ENCODE assay signal across 1 cellular context in genomic region chr3:5188419-5189405, GRCh38.
TF ChIP-seq lines count a peak whose summit lies in the region.

No MANE protein-coding gene starts in this region.

TF ChIP-seq in K562, 482 proteins besides CTCF, POLR2A, EP300 and RAD21 (continued from another document and continues in another):
- TF ChIP-seq NR3C1 (CRISPR knock-in tag; IDR thresholded peaks at IDR 0.05) (no peak), THRA (IDR thresholded peaks at IDR 0.05) (no peak), KLF6 (CRISPR knock-in tag; IDR thresholded peaks at IDR 0.05; ENCODE audit: borderline replicate concordance) (no peak), ARID3A (IDR thresholded peaks at IDR 0.05; ENCODE audit: borderline replicate concordance, low read depth, low read length) (no peak), BCL6 (CRISPR knock-in tag; IDR thresholded peaks at IDR 0.05) (no peak), ZNF140 (CRISPR knock-in tag; IDR thresholded peaks at IDR 0.05) (no peak), ILF3 (IDR thresholded peaks at IDR 0.05; ENCODE audit: borderline replicate concordance) (no peak), ID3 (CRISPR knock-in tag; IDR thresholded peaks at IDR 0.05) (no peak), ID3 (tag; IDR thresholded peaks at IDR 0.05) (no peak), NR1H2 (CRISPR knock-in tag; IDR thresholded peaks at IDR 0.05) (no peak), TCFL5 (CRISPR knock-in tag; conservative IDR thresholded peaks at IDR 0.05) (no peak), HIVEP1 (CRISPR knock-in tag; IDR thresholded peaks at IDR 0.05) (0 out of 2 replicates have a peak, but pooled peaks have one; percentile 16), ZNF253 (CRISPR knock-in tag; conservative IDR thresholded peaks at IDR 0.05) (no peak), CHD2 (IDR thresholded peaks at IDR 0.05; ENCODE audit: low read depth, low read length) (no peak), PTTG1 (tag; IDR thresholded peaks at IDR 0.05; ENCODE audit: low read depth) (no peak), JUN (IDR thresholded peaks at IDR 0.05; ENCODE audit: borderline replicate concordance, low read depth, low read length) (no peak), JUN (CRISPR knock-in tag; IDR thresholded peaks at IDR 0.05; ENCODE audit: borderline replicate concordance) (0 out of 2 replicates have a peak, but pooled peaks have one; percentile 21), ASH1L (IDR thresholded peaks at IDR 0.05; ENCODE audit: borderline replicate concordance, low read depth, partially characterized antibody) (no peak), MCM2 (IDR thresholded peaks at IDR 0.05; ENCODE audit: low read depth) (no peak), NFYB (IDR thresholded peaks at IDR 0.05; ENCODE audit: extremely low read depth, insufficient read length) (no peak), NUFIP1 (IDR thresholded peaks at IDR 0.05; ENCODE audit: partially characterized antibody) (no peak), POLR2AphosphoS5 (IDR thresholded peaks at IDR 0.05; ENCODE audit: control insufficient read depth, insufficient read depth, low read depth, low read length) (0 out of 2 replicates have a peak, but pooled peaks have one; percentile 15), CSDE1 (IDR thresholded peaks at IDR 0.05) (no peak), SRSF9 (IDR thresholded peaks at IDR 0.05; ENCODE audit: borderline replicate concordance, low read depth, low read length) (no peak), SRSF3 (IDR thresholded peaks at IDR 0.05; ENCODE audit: insufficient read depth, low read length) (no peak), CBFA2T2 (conservative IDR thresholded peaks at IDR 0.05) (no peak), BHLHE40 (IDR thresholded peaks at IDR 0.05; ENCODE audit: low read length) (no peak), ZFP30 (CRISPR knock-in tag; IDR thresholded peaks at IDR 0.05; ENCODE audit: borderline replicate concordance) (no peak), ZNF12 (CRISPR knock-in tag; IDR thresholded peaks at IDR 0.05) (no peak), HDAC3 (IDR thresholded peaks at IDR 0.05; ENCODE audit: borderline replicate concordance, partially characterized antibody) (no peak), SIX5 (IDR thresholded peaks at IDR 0.05; ENCODE audit: borderline replicate concordance in 1 of 2, insufficient read depth in 1 of 2, low read depth in 1 of 2, low read length in 2 of 2) (no peak), TAL1 (IDR thresholded peaks at IDR 0.05) (no peak), MEIS2 (IDR thresholded peaks at IDR 0.05; ENCODE audit: partially characterized antibody) (no peak), BDP1 (IDR thresholded peaks at IDR 0.05; ENCODE audit: insufficient read depth, insufficient read length) (no peak), ZNF551 (CRISPR knock-in tag; IDR thresholded peaks at IDR 0.05) (no peak), BCOR (IDR thresholded peaks at IDR 0.05) (no peak), ZNF133 (CRISPR knock-in tag; IDR thresholded peaks at IDR 0.05) (no peak), FIP1L1 (IDR thresholded peaks at IDR 0.05; ENCODE audit: low read depth, low read length, poor library complexity, severe bottlenecking) (no peak), ARNT (IDR thresholded peaks at IDR 0.05) (no peak), ZC3H4 (CRISPR knock-in tag; IDR thresholded peaks at IDR 0.05; ENCODE audit: borderline replicate concordance) (no peak), SIRT6 (IDR thresholded peaks at IDR 0.05; ENCODE audit: low read depth, low read length) (no peak)
- TF ChIP-seq, protein P1, sequence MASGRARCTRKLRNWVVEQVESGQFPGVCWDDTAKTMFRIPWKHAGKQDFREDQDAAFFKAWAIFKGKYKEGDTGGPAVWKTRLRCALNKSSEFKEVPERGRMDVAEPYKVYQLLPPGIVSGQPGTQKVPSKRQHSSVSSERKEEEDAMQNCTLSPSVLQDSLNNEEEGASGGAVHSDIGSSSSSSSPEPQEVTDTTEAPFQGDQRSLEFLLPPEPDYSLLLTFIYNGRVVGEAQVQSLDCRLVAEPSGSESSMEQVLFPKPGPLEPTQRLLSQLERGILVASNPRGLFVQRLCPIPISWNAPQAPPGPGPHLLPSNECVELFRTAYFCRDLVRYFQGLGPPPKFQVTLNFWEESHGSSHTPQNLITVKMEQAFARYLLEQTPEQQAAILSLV (tag; IDR thresholded peaks at IDR 0.05), result no peak
- TF ChIP-seq, protein P2, sequence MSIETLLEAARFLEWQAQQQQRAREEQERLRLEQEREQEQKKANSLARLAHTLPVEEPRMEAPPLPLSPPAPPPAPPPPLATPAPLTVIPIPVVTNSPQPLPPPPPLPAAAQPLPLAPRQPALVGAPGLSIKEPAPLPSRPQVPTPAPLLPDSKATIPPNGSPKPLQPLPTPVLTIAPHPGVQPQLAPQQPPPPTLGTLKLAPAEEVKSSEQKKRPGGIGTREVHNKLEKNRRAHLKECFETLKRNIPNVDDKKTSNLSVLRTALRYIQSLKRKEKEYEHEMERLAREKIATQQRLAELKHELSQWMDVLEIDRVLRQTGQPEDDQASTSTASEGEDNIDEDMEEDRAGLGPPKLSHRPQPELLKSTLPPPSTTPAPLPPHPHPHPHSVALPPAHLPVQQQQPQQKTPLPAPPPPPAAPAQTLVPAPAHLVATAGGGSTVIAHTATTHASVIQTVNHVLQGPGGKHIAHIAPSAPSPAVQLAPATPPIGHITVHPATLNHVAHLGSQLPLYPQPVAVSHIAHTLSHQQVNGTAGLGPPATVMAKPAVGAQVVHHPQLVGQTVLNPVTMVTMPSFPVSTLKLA (conservative IDR thresholded peaks at IDR 0.05), result peak; percentile 38 to 45; a peak in 2 of 4 replicates
- TF ChIP-seq, protein P3, sequence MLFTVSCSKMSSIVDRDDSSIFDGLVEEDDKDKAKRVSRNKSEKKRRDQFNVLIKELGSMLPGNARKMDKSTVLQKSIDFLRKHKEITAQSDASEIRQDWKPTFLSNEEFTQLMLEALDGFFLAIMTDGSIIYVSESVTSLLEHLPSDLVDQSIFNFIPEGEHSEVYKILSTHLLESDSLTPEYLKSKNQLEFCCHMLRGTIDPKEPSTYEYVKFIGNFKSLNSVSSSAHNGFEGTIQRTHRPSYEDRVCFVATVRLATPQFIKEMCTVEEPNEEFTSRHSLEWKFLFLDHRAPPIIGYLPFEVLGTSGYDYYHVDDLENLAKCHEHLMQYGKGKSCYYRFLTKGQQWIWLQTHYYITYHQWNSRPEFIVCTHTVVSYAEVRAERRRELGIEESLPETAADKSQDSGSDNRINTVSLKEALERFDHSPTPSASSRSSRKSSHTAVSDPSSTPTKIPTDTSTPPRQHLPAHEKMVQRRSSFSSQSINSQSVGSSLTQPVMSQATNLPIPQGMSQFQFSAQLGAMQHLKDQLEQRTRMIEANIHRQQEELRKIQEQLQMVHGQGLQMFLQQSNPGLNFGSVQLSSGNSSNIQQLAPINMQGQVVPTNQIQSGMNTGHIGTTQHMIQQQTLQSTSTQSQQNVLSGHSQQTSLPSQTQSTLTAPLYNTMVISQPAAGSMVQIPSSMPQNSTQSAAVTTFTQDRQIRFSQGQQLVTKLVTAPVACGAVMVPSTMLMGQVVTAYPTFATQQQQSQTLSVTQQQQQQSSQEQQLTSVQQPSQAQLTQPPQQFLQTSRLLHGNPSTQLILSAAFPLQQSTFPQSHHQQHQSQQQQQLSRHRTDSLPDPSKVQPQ (CRISPR knock-in tag; IDR thresholded peaks at IDR 0.05; ENCODE audit: borderline replicate concordance), result 0 out of 2 replicates have a peak, but pooled peaks have one; percentile 9
- TF ChIP-seq, protein P4, sequence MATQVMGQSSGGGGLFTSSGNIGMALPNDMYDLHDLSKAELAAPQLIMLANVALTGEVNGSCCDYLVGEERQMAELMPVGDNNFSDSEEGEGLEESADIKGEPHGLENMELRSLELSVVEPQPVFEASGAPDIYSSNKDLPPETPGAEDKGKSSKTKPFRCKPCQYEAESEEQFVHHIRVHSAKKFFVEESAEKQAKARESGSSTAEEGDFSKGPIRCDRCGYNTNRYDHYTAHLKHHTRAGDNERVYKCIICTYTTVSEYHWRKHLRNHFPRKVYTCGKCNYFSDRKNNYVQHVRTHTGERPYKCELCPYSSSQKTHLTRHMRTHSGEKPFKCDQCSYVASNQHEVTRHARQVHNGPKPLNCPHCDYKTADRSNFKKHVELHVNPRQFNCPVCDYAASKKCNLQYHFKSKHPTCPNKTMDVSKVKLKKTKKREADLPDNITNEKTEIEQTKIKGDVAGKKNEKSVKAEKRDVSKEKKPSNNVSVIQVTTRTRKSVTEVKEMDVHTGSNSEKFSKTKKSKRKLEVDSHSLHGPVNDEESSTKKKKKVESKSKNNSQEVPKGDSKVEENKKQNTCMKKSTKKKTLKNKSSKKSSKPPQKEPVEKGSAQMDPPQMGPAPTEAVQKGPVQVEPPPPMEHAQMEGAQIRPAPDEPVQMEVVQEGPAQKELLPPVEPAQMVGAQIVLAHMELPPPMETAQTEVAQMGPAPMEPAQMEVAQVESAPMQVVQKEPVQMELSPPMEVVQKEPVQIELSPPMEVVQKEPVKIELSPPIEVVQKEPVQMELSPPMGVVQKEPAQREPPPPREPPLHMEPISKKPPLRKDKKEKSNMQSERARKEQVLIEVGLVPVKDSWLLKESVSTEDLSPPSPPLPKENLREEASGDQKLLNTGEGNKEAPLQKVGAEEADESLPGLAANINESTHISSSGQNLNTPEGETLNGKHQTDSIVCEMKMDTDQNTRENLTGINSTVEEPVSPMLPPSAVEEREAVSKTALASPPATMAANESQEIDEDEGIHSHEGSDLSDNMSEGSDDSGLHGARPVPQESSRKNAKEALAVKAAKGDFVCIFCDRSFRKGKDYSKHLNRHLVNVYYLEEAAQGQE (CRISPR knock-in tag; IDR thresholded peaks at IDR 0.05; ENCODE audit: low read depth), result no peak; the same call in 1 of the 2 replicates
- TF ChIP-seq, protein P5, sequence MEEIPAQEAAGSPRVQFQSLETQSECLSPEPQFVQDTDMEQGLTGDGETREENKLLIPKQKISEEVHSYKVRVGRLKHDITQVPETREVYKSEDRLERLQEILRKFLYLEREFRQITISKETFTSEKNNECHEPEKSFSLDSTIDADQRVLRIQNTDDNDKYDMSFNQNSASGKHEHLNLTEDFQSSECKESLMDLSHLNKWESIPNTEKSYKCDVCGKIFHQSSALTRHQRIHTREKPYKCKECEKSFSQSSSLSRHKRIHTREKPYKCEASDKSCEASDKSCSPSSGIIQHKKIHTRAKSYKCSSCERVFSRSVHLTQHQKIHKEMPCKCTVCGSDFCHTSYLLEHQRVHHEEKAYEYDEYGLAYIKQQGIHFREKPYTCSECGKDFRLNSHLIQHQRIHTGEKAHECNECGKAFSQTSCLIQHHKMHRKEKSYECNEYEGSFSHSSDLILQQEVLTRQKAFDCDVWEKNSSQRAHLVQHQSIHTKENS (CRISPR knock-in tag; IDR thresholded peaks at IDR 0.05), result no peak
- TF ChIP-seq, protein P6, sequence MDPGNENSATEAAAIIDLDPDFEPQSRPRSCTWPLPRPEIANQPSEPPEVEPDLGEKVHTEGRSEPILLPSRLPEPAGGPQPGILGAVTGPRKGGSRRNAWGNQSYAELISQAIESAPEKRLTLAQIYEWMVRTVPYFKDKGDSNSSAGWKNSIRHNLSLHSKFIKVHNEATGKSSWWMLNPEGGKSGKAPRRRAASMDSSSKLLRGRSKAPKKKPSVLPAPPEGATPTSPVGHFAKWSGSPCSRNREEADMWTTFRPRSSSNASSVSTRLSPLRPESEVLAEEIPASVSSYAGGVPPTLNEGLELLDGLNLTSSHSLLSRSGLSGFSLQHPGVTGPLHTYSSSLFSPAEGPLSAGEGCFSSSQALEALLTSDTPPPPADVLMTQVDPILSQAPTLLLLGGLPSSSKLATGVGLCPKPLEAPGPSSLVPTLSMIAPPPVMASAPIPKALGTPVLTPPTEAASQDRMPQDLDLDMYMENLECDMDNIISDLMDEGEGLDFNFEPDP (CRISPR knock-in tag; IDR thresholded peaks at IDR 0.05), result no peak
- TF ChIP-seq, protein P7, sequence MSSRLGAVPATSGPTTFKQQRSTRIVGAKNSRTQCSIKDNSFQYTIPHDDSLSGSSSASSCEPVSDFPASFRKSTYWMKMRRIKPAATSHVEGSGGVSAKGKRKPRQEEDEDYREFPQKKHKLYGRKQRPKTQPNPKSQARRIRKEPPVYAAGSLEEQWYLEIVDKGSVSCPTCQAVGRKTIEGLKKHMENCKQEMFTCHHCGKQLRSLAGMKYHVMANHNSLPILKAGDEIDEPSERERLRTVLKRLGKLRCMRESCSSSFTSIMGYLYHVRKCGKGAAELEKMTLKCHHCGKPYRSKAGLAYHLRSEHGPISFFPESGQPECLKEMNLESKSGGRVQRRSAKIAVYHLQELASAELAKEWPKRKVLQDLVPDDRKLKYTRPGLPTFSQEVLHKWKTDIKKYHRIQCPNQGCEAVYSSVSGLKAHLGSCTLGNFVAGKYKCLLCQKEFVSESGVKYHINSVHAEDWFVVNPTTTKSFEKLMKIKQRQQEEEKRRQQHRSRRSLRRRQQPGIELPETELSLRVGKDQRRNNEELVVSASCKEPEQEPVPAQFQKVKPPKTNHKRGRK (tag; IDR thresholded peaks at IDR 0.05), result no peak
- TF ChIP-seq, protein P8, sequence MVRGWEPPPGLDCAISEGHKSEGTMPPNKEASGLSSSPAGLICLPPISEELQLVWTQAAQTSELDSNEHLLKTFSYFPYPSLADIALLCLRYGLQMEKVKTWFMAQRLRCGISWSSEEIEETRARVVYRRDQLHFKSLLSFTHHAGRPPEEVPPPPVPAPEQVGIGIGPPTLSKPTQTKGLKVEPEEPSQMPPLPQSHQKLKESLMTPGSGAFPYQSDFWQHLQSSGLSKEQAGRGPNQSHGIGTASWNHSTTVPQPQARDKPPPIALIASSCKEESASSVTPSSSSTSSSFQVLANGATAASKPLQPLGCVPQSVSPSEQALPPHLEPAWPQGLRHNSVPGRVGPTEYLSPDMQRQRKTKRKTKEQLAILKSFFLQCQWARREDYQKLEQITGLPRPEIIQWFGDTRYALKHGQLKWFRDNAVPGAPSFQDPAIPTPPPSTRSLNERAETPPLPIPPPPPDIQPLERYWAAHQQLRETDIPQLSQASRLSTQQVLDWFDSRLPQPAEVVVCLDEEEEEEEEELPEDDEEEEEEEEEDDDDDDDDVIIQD (CRISPR knock-in tag; IDR thresholded peaks at IDR 0.05), result no peak
